Comparison of ENCODE assay signal across 16 cellular contexts in genomic region chr17:1604831-1605528, GRCh38. TPM values are rescaled to one million over a fixed set of nuclear protein-coding genes. Genes with fewer than 3 reads are reported as not detected.
DNase-seq lines count a peak whose midpoint lies in the region; TF ChIP-seq lines count a peak whose summit lies in the region.
"Had no signal": no experiment of that assay in that cellular context is flagged by ENCODE, and none has a peak within 500 bp of the region (broad histone marks: within the 10 kb centered on the region; RNA-seq: fewer than 3 reads in every experiment).

No MANE protein-coding gene starts in this region.

- WGBS in ovary, 3 donors: 14 to 28% (median 26%) methylated on average over 35 of the region's 35 CpGs
- 49 to 55% methylated on average over 18 to 25 of the region's 35 CpGs for WGBS in testis, 2 donors

- TF ChIP-seq CTCF in ovary (IDR thresholded peaks at IDR 0.05) (peak in 1 of 3 donors; percentile 21), testis (IDR thresholded peaks at IDR 0.05) (no peak)

- peak overlapping the region; percentile 17 for H3K27ac ChIP-seq in HUES48 (ENCODE audit: low read depth, low read length)
- H3K27ac ChIP-seq in iPS-18a (ENCODE audit: low read length): no peak overlapping the region
- peak overlapping the region in 1 of 2 donors; percentile 69 for H3K27ac ChIP-seq in ovary
- H3K27ac ChIP-seq in testis: no peak overlapping the region
- H3K27ac ChIP-seq: pancreas had no signal

- H3K27me3 ChIP-seq in HUES48 (ENCODE audit: control insufficient read depth, insufficient read depth, low read length): no peaks in the 10 kb centered on the region
- no peaks in the 10 kb centered on the region for H3K27me3 ChIP-seq in iPS-18a (ENCODE audit: control insufficient read depth, insufficient read depth, low read length)
- H3K27me3 ChIP-seq in ovary: no peaks in the 10 kb centered on the region
- no peaks in the 10 kb centered on the region for H3K27me3 ChIP-seq in testis
- no peaks in the 10 kb centered on the region for H3K27me3 ChIP-seq in MG63
- H3K27me3 ChIP-seq: pancreas had no signal

- DNase-seq in ovary: peak; percentile 48 to 67 (median 64)
- DNase-seq in testis: peak; percentile 54
- no peak for DNase-seq in stimulated activated CD4-positive, alpha-beta T cell treated with anti-CD3 and anti-CD28 coated beads, Interleukin-4, amount 100 ng/mL, for 1 hour
- no peak for DNase-seq in MG63
- no peak for DNase-seq in activated CD4-positive, alpha-beta T cell treated with anti-CD3 and anti-CD28 coated beads for 4 hours
- DNase-seq: activated CD4-positive, alpha-beta T cell treated with anti-CD3 and anti-CD28 coated beads for 48 hours; activated naive CD4-positive, alpha-beta T cell treated with anti-CD3 and anti-CD28 coated beads, Interleukin-2, amount 50 U/mL, for 16 hours; cortex of kidney; DMS153; midbrain; MV-4-11; NCI-H748 treated with DMSO at 0.1 percent for 48 hours; pancreas; PC-3 had no signal

- H3K4me3 ChIP-seq in HUES48 (ENCODE audit: low read depth, low read length) (no peak overlapping the region), iPS-18a (ENCODE audit: low read length) (peak overlapping the region; percentile 29), ovary (no peak overlapping the region), testis (no peak overlapping the region), MG63 (no peak overlapping the region)
- H3K4me3 ChIP-seq: pancreas had no signal

- no peak for TF ChIP-seq EP300 in ovary (IDR thresholded peaks at IDR 0.05)

- H3K4me1 ChIP-seq in HUES48 (ENCODE audit: control insufficient read depth, insufficient read depth, low read length) (peaks cover 3% of the 10 kb centered on the region; the same call in 1 of the 2 replicates), iPS-18a (ENCODE audit: control insufficient read depth, low read depth, low read length) (peaks cover 7% of the 10 kb centered on the region), ovary (ENCODE audit: insufficient read depth) (peaks cover 6% of the 10 kb centered on the region), testis (peaks cover 9% of the 10 kb centered on the region)
- H3K4me1 ChIP-seq: pancreas had no signal

- TF ChIP-seq POLR2A in ovary (IDR thresholded peaks at IDR 0.05) (no peak), testis (IDR thresholded peaks at IDR 0.05) (no peak)

- H3K9ac ChIP-seq in HUES48 (ENCODE audit: low read depth, low read length): no peak overlapping the region
- H3K9ac ChIP-seq in iPS-18a (ENCODE audit: low read length): no peak overlapping the region

- intact Hi-C loops in ovary (cut with DNase I) (no loop called here), testis (cut with DNase I; ENCODE audit: low total_unique reads) (no loop called here)

- H3K9me3 ChIP-seq in HUES48 (ENCODE audit: control insufficient read depth, insufficient read depth, low read length) (no peaks in the 10 kb centered on the region), iPS-18a (ENCODE audit: control insufficient read depth, low read depth, low read length) (no peaks in the 10 kb centered on the region), ovary (no peaks in the 10 kb centered on the region), testis (no peaks in the 10 kb centered on the region), MG63 (no peaks in the 10 kb centered on the region)
- H3K9me3 ChIP-seq: pancreas had no signal

- no peaks in the 10 kb centered on the region for H3K36me3 ChIP-seq in HUES48 (ENCODE audit: control insufficient read depth, insufficient read depth, low read length)
- H3K36me3 ChIP-seq in iPS-18a (ENCODE audit: control insufficient read depth, low read depth, low read length): no peaks in the 10 kb centered on the region
- H3K36me3 ChIP-seq in ovary: no peaks in the 10 kb centered on the region
- no peaks in the 10 kb centered on the region for H3K36me3 ChIP-seq in testis (ENCODE audit: low read depth, missing control alignments)
- no peaks in the 10 kb centered on the region for H3K36me3 ChIP-seq in MG63
- H3K36me3 ChIP-seq: pancreas had no signal

RNA-seq across cellular contexts. Expression of gene SLC43A2, which starts 23.7 kb away (rescaled TPM):
- total RNA-seq in ovary: 10 to 100 TPM in 3 of 7 donors, 1 to 10 TPM in 4; 3.5 to 24.6 (median 8.8) TPM
- polyA plus RNA-seq in ovary: 1 to 10 TPM; 5.0 to 7.1 TPM
- total RNA-seq in testis: 10 to 100 TPM; 12.4 to 15.7 TPM
- 11.7 TPM for polyA plus RNA-seq in testis (ENCODE audit: insufficient read depth, low read depth, low replicate concordance)
- total RNA-seq in MG63 (2014; rRNA removed; shearing (Covaris generic); ENCODE audit: low replicate concordance): 3.9 and 8.3 TPM in 2 replicates

RNA-seq across cellular contexts. Expression of gene SCARF1, which starts 40.6 kb away (rescaled TPM):
- total RNA-seq in ovary: 10 to 100 TPM in 1 of 7 donors, 1 to 10 TPM in 6; 2.6 to 10.2 (median 5.7) TPM
- polyA plus RNA-seq in ovary: 1 to 10 TPM; 1.7 to 6.5 TPM
- total RNA-seq in testis: 10 to 100 TPM in 1 of 2 donors, 1 to 10 TPM in 1; 9.3 to 11.6 TPM
- polyA plus RNA-seq in testis (ENCODE audit: insufficient read depth, low read depth, low replicate concordance): 4.7 TPM
- total RNA-seq in MG63 (2014; rRNA removed; shearing (Covaris generic); ENCODE audit: low replicate concordance): not detected in 2 replicates

RNA-seq across cellular contexts. Expression of gene PITPNA, which starts 42.4 kb away (rescaled TPM):
- total RNA-seq in ovary (10 to 100 TPM; 16.8 to 64.0 (median 52.6) TPM), testis (10 to 100 TPM; 52.7 to 53.1 TPM)
- polyA plus RNA-seq in ovary (100 to 1,000 TPM in 1 of 2 donors, 10 to 100 TPM in 1; 24.8 to 122 TPM), testis (ENCODE audit: insufficient read depth, low read depth, low replicate concordance) (92.4 TPM)
- total RNA-seq in MG63 (2014; rRNA removed; shearing (Covaris generic); ENCODE audit: low replicate concordance): 15.2 and 39.1 TPM in 2 replicates

RNA-seq across cellular contexts. Expression of gene RILP, which starts 44.7 kb away (rescaled TPM):
- total RNA-seq in ovary: 10 to 100 TPM in 1 of 7 donors, 1 to 10 TPM in 6; 3.0 to 11.0 (median 5.7) TPM
- polyA plus RNA-seq in ovary: 1 to 10 TPM; 2.3 to 6.2 TPM
- total RNA-seq in testis: 10 to 100 TPM; 30.6 to 32.5 TPM
- polyA plus RNA-seq in testis (ENCODE audit: insufficient read depth, low read depth, low replicate concordance): 8.4 TPM
- 4.6 TPM in 1 of 2 replicates, not detected in the other for total RNA-seq in MG63 (2014; rRNA removed; shearing (Covaris generic); ENCODE audit: low replicate concordance)

Comparison
In these comparisons a context has a peak if more than half of its experiments do, and no peak if none do; other contexts are left out.
1. DNase-seq: peak in ovary (5 of 5) and testis (single experiment); none in stimulated activated CD4-positive, alpha-beta T cell treated with anti-CD3 and anti-CD28 coated beads, Interleukin-4, amount 100 ng/mL, for 1 hour (single experiment), MG63 (single experiment) and activated CD4-positive, alpha-beta T cell treated with anti-CD3 and anti-CD28 coated beads for 4 hours (0 of 2).